11 cellular contexts compared by ENCODE assay signal in the genomic region with DNA sequence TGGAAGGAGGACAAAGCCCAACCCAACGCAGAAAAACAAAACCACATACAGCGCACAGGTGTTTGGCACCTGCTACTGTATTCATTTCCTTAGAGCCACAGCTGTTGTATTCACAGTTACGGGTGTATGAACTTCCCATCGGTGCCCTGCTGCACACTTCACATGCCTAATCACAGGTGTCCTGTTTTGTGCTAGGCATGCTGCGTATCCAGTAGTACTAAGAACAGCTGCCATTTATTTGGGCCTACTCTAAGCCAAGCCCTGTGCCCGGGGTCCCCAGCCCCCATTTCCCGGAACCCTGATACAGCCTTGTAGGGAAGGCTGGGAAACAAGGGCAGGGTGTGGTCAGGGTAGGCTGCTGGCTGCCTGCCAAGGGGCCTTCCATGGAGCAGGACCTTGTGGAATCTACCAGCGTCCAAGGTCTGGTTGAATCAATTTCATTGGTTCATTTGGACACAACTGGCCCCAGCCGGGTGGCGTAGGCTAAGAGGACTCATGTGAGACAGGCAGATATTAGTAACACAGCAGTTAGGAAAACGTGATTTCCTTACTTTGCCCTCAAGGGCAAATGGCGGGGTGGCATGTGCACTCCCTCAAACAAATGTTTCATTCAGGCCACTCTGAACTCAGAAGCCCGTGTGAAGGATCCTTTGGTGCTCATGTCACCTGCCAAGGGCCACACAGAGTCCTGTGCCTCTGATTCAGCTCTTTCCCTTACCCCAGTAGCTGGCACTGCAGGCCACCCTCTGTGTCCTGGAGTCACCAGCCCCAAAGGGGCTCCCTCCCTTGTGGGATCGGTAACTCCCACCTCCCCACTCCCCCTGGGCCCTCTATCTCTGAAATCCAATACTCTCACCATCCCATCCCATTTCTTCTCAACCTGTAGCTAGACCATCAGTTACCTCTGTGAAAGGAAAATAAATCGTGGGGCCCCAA. TPM values are rescaled to one million over a fixed set of nuclear protein-coding genes. Genes with fewer than 3 reads are reported as not detected.
A peak's percentile ranks its signal among the peaks of the same experiment; 100 is the strongest.
DNase-seq lines count a peak whose midpoint lies in the region; ATAC-seq and TF ChIP-seq lines count a peak whose summit lies in the region.
"Had no signal": no experiment of that assay in that cellular context is flagged by ENCODE, and none has a peak within 500 bp of the region (broad histone marks: within the 10 kb centered on the region; RNA-seq: fewer than 3 reads in every experiment).

No MANE protein-coding gene starts in this region.

- TF ChIP-seq CTCF in colonic mucosa (IDR thresholded peaks at IDR 0.05) = no peak
- TF ChIP-seq CTCF in SK-N-SH (IDR thresholded peaks at IDR 0.05) = no peak

- CTCF ChIA-PET in SK-N-SH (lab: Yijun Ruan, JAX) = interaction anchor here (2.5 to 2.8 kb wide), 2 partner anchors 100 to 111 kb away, joined by 6 to 8 read pairs; no protein-coding TSS in a partner anchor

- no peaks in the 10 kb centered on the region for H3K36me3 ChIP-seq in HUES64 (ENCODE audit: insufficient read depth, low read length)
- H3K36me3 ChIP-seq in colonic mucosa = no peaks in the 10 kb centered on the region
- H3K36me3 ChIP-seq in SK-N-SH (replicated peaks in 1 of 2; ENCODE audit: control insufficient read depth in 1 of 2, insufficient read depth in 2 of 2, low read length in 1 of 2) = no peaks in the 10 kb centered on the region
- H3K36me3 ChIP-seq: tibial artery had no signal

- peak overlapping the region; percentile 91 for H3K27ac ChIP-seq in HUES64 (ENCODE audit: low read depth, low read length)
- H3K27ac ChIP-seq in colonic mucosa = peak overlapping the region; percentile 87
- H3K27ac ChIP-seq in SK-N-SH (ENCODE audit: low read depth in 2 of 2, low read length in 1 of 2) = no peak overlapping the region
- H3K27ac ChIP-seq: tibial artery had no signal

- ATAC-seq in HG02938 (IDR thresholded peaks at IDR 0.05; ENCODE audit: unreplicated experiment) = no peak

- H3K4me2 ChIP-seq in SK-N-SH = no peak overlapping the region

- no peak for TF ChIP-seq RAD21 in SK-N-SH (IDR thresholded peaks at IDR 0.05; ENCODE audit: low read length)

- no peaks in the 10 kb centered on the region for H3K27me3 ChIP-seq in HUES64 (ENCODE audit: insufficient read depth, low read length)
- H3K27me3 ChIP-seq in colonic mucosa = no peaks in the 10 kb centered on the region
- no peaks in the 10 kb centered on the region for H3K27me3 ChIP-seq in SK-N-SH (ENCODE audit: insufficient read depth)
- H3K27me3 ChIP-seq: tibial artery had no signal

- H3K9ac ChIP-seq in HUES64 (ENCODE audit: low read depth, low read length) = peak overlapping the region; percentile 4; the same call in 1 of the 2 replicates
- peak overlapping the region in 1 of 2 donors; percentile 94 for H3K9ac ChIP-seq in colonic mucosa (ENCODE audit: low read depth in 2 of 2, low read length in 2 of 2)
- no peak overlapping the region for H3K9ac ChIP-seq in SK-N-SH

- POLR2A ChIA-PET in SK-N-SH (lab: Yijun Ruan, JAX) = no interaction called here

- in situ Hi-C loops in KBM-7 (cut with MboI; ENCODE audit: low pct_unique_long_range_greater_than_20kb, low sequenced_read_pairs) = no loop called here
- in situ Hi-C loops in ACHN (cut with HindIII; ENCODE audit: low pct_ligation_motif_present, low pct_unique_long_range_greater_than_20kb, low sequenced_read_pairs) = no loop called here

- no peak for TF ChIP-seq EP300 in SK-N-SH (IDR thresholded peaks at IDR 0.05; ENCODE audit: borderline replicate concordance in 1 of 2, low read depth in 1 of 2, low read length in 1 of 2)

- no peaks in the 10 kb centered on the region for H3K9me3 ChIP-seq in HUES64 (ENCODE audit: insufficient read depth, low read depth, low read length)
- no peaks in the 10 kb centered on the region for H3K9me3 ChIP-seq in colonic mucosa
- no peaks in the 10 kb centered on the region for H3K9me3 ChIP-seq in SK-N-SH
- H3K9me3 ChIP-seq: tibial artery had no signal

- H3K4me3 ChIP-seq in HUES64 (ENCODE audit: low read length) (no peak overlapping the region; the same call in 1 of the 2 replicates), colonic mucosa (no peak overlapping the region), SK-N-SH (ENCODE audit: low read depth in 2 of 2, low read length in 1 of 2) (no peak overlapping the region)
- H3K4me3 ChIP-seq: tibial artery had no signal

- WGBS in HUES64 = 75% methylated on average over 15 of the region's 15 CpGs
- WGBS in SK-N-SH (ENCODE audit: low lambda C conversion rate) = 62% methylated on average over 10 of the region's 15 CpGs

- DNase-seq in NCI-H2171 (lab: John Stamatoyannopoulos, UW) = peak; percentile 91
- peak; percentile 93 for DNase-seq in colonic mucosa
- DNase-seq in posterior vena cava (ENCODE audit: low spot score) = peak; percentile 53
- DNase-seq in KBM-7 = no peak
- no peak for DNase-seq in SK-N-SH
- no peak for DNase-seq in ACHN
- DNase-seq: SIG-M5 had no signal

- intact Hi-C loops in colonic mucosa (cut with DNase I) = loop anchor here (5.0 kb wide), 1 partner anchor 46 kb away; no protein-coding TSS in a partner anchor
- intact Hi-C loops in posterior vena cava (cut with DNase I) = no loop called here

- H3K9me2 ChIP-seq in SK-N-SH = no peaks in the 10 kb centered on the region

- H3K79me2 ChIP-seq in SK-N-SH (ENCODE audit: insufficient read depth) = no peaks in the 10 kb centered on the region

- H2AFZ ChIP-seq in SK-N-SH (ENCODE audit: low read depth) = no peak overlapping the region

- no peaks in the 10 kb centered on the region for H3F3A ChIP-seq in SK-N-SH (replicated peaks; ENCODE audit: insufficient read depth)

- no peaks in the 10 kb centered on the region for H4K20me1 ChIP-seq in SK-N-SH (ENCODE audit: insufficient read depth)

- peaks cover 25% of the 10 kb centered on the region for H3K4me1 ChIP-seq in HUES64 (ENCODE audit: insufficient read depth, low read length)
- H3K4me1 ChIP-seq in colonic mucosa = no peaks in the 10 kb centered on the region
- peaks cover 0 to 2% of the 10 kb centered on the region in 2 experiments; a peak in 2 of 4 replicates for H3K4me1 ChIP-seq in SK-N-SH (ENCODE audit: control insufficient read depth in 1 of 2, insufficient read depth in 2 of 2, low read depth in 1 of 2, low read length in 1 of 2)

TF ChIP-seq in SK-N-SH, 30 proteins besides CTCF, POLR2A, EP300 and RAD21:
- TF ChIP-seq NFIC (IDR thresholded peaks at IDR 0.05; ENCODE audit: borderline replicate concordance) (no peak), EZH2phosphoT487 (IDR thresholded peaks at IDR 0.05; ENCODE audit: borderline replicate concordance, low read depth) (no peak), TAF1 (IDR thresholded peaks at IDR 0.05; ENCODE audit: borderline replicate concordance, low read depth, low read length) (no peak), GABPA (IDR thresholded peaks at IDR 0.05; ENCODE audit: low read depth) (no peak), SIN3A (IDR thresholded peaks at IDR 0.05; ENCODE audit: borderline replicate concordance, low read depth, low read length) (no peak)
- TF ChIP-seq, protein P1, sequence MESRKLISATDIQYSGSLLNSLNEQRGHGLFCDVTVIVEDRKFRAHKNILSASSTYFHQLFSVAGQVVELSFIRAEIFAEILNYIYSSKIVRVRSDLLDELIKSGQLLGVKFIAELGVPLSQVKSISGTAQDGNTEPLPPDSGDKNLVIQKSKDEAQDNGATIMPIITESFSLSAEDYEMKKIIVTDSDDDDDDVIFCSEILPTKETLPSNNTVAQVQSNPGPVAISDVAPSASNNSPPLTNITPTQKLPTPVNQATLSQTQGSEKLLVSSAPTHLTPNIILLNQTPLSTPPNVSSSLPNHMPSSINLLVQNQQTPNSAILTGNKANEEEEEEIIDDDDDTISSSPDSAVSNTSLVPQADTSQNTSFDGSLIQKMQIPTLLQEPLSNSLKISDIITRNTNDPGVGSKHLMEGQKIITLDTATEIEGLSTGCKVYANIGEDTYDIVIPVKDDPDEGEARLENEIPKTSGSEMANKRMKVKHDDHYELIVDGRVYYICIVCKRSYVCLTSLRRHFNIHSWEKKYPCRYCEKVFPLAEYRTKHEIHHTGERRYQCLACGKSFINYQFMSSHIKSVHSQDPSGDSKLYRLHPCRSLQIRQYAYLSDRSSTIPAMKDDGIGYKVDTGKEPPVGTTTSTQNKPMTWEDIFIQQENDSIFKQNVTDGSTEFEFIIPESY (IDR thresholded peaks at IDR 0.05; ENCODE audit: borderline replicate concordance, low read depth) = no peak

RNA-seq across cellular contexts. Expression of gene RNF186, which starts 1.0 kb away (rescaled TPM):
- polyA plus RNA-seq in HUES64 (2013, experiment 1 of 2) = not detected
- polyA plus RNA-seq in HUES64 (2013, experiment 2 of 2) = not detected
- total RNA-seq in colonic mucosa (10 to 100 TPM; 43.0 to 71.4 TPM), posterior vena cava (not detected)
- not detected in 2 replicates for polyA plus RNA-seq in SK-N-SH (2012; rRNA removed)
- not detected in 2 replicates for polyA plus RNA-seq in SK-N-SH (2012; cell fraction: cytosol; rRNA removed)
- not detected in 2 replicates for polyA plus RNA-seq in SK-N-SH (2012; cell fraction: nucleus; rRNA removed)
- total RNA-seq: osteoblast had no signal

RNA-seq across cellular contexts. Expression of gene TMCO4, which starts 16.4 kb away (rescaled TPM):
- 2.0 TPM for polyA plus RNA-seq in HUES64 (2013, experiment 1 of 2)
- 1.3 TPM for polyA plus RNA-seq in HUES64 (2013, experiment 2 of 2)
- total RNA-seq in colonic mucosa (10 to 100 TPM; 26.9 to 44.1 TPM), posterior vena cava (10 to 100 TPM; 12.3 to 13.2 TPM)
- 3.5 and 4.2 TPM in 2 replicates for polyA plus RNA-seq in SK-N-SH (2012; rRNA removed)
- polyA plus RNA-seq in SK-N-SH (2012; cell fraction: cytosol; rRNA removed) = 2.9 and 3.6 TPM in 2 replicates
- 6.4 and 6.6 TPM in 2 replicates for polyA plus RNA-seq in SK-N-SH (2012; cell fraction: nucleus; rRNA removed)

Comparison
In these comparisons a context has a peak if more than half of its experiments do, and no peak if none do; other contexts are left out.
1. H3K27ac ChIP-seq: peak in HUES64 (single experiment) and colonic mucosa (single experiment); none in SK-N-SH (0 of 2).
2. DNase-seq: peak in NCI-H2171 (single experiment), colonic mucosa (single experiment) and posterior vena cava (single experiment); none in KBM-7 (single experiment), SK-N-SH (single experiment) and ACHN (single experiment).
3. RNA of gene RNF186, which starts 1.0 kb away (total RNA-seq): 43.0 to 71.4 TPM in colonic mucosa; not detected in posterior vena cava; every median in the first group is over 10 times any median in the second.